In genomic region chr1:20739225-20739624, GRCh38 we compare ENCODE assay signal across 16 cellular contexts. TPM values are rescaled to one million over a fixed set of nuclear protein-coding genes. Genes with fewer than 3 reads are reported as not detected.
DNase-seq lines count a peak whose midpoint lies in the region; ATAC-seq, FAIRE-seq and TF ChIP-seq lines count a peak whose summit lies in the region.
"Had no signal": no experiment of that assay in that cellular context is flagged by ENCODE, and none has a peak within 500 bp of the region (broad histone marks: within the 10 kb centered on the region; RNA-seq: fewer than 3 reads in every experiment).

No MANE protein-coding gene starts in this region.

- H2BK120ac ChIP-seq in trophoblast cell (ENCODE audit: insufficient read depth, low read length, poor library complexity), result no peak overlapping the region

- no peak overlapping the region for H3K23ac ChIP-seq in trophoblast cell (ENCODE audit: low read length)

- H3K9me1 ChIP-seq in endothelial cell of umbilical vein (replicated peaks; ENCODE audit: control insufficient read depth, extremely low read depth, insufficient read depth, low read length), result no peaks in the 10 kb centered on the region

- H4K12ac ChIP-seq in trophoblast cell (ENCODE audit: low read depth, low read length), result no peak overlapping the region

- H3K79me2 ChIP-seq in PC-9 (ENCODE audit: low read depth), result no peaks in the 10 kb centered on the region
- H3K79me2 ChIP-seq in endothelial cell of umbilical vein (ENCODE audit: control insufficient read depth, insufficient read depth, low read length), result peaks cover 4% of the 10 kb centered on the region
- no peaks in the 10 kb centered on the region for H3K79me2 ChIP-seq in trophoblast cell (ENCODE audit: control insufficient read depth, insufficient read depth, low read length, poor library complexity)

- ATAC-seq in HG02884 (IDR thresholded peaks at IDR 0.05; ENCODE audit: unreplicated experiment) (no peak), HG02840 (IDR thresholded peaks at IDR 0.05; ENCODE audit: low FRiP score, unreplicated experiment) (no peak)
- ATAC-seq: GM12878; naive thymus-derived CD8-positive, alpha-beta T cell had no signal

- in situ Hi-C loops in Caki2 (cut with HindIII; ENCODE audit: low pct_unique_long_range_greater_than_20kb, low sequenced_read_pairs), result no loop called here

- DNase-seq in Caki2 (ENCODE audit: low read depth) (peak; percentile 41), PC-9 (no peak), endothelial cell of umbilical vein (ENCODE audit: low read depth, low spot score) (no peak), trophoblast cell (peak; percentile 30 to 91), UCSD-AML1 (lab: John Stamatoyannopoulos, UW; ENCODE audit: unreplicated experiment) (no peak)
- no peak for DNase-seq in stimulated activated CD4-positive, alpha-beta T cell treated with anti-CD3 and anti-CD28 coated beads, Interleukin-1b, Interleukin-23, amount 100 ng/mL, for 48 hours
- DNase-seq: activated CD4-positive, alpha-beta T cell treated with anti-CD3 and anti-CD28 coated beads, Interleukin-2, amount 50 U/mL, for 48 hours; activated effector memory CD4-positive, alpha-beta T cell treated with anti-CD3 and anti-CD28 coated beads, Interleukin-2, amount 50 U/mL, for 16 hours; naive thymus-derived CD8-positive, alpha-beta T cell; sigmoid colon had no signal

- intact Hi-C loops in PC-9 (cut with micrococcal nuclease; ENCODE audit: unreplicated experiment), result no loop called here
- intact Hi-C loops in endothelial cell of umbilical vein (cut with micrococcal nuclease), result no loop called here

- H4K8ac ChIP-seq in trophoblast cell (ENCODE audit: low read depth, low read length), result no peak overlapping the region

- peak; percentile 62 for FAIRE-seq in endothelial cell of umbilical vein (lab: Jason Lieb, UNC)
- FAIRE-seq: frontal cortex, GM12878, RCC 7860 had no signal

- H3K9me3 ChIP-seq in PC-9 (ENCODE audit: insufficient read depth, low read depth) (no peaks in the 10 kb centered on the region), endothelial cell of umbilical vein (replicated peaks; ENCODE audit: control insufficient read depth, insufficient read depth, low read length) (no peaks in the 10 kb centered on the region), trophoblast cell (ENCODE audit: insufficient read depth, low read depth, low read length) (no peaks in the 10 kb centered on the region)
- H3K9me3 ChIP-seq: sigmoid colon had no signal

- H3K4me1 ChIP-seq in PC-9 (replicated peaks; ENCODE audit: insufficient read depth) (peaks cover 1% of the 10 kb centered on the region), endothelial cell of umbilical vein (ENCODE audit: control insufficient read depth, extremely low read depth, insufficient read depth, low read length) (peaks cover 3% of the 10 kb centered on the region), trophoblast cell (ENCODE audit: control insufficient read depth in 1 of 2, insufficient read depth in 2 of 2, low read length in 2 of 2) (no peaks in the 10 kb centered on the region)
- H3K4me1 ChIP-seq: sigmoid colon had no signal

- BruUV-seq in PC-9 (replicated peaks; lab: Mats Ljungman, UMichigan), result no TSS peak
- no TSS peak for BruUV-seq in endothelial cell of umbilical vein (replicated peaks; lab: Mats Ljungman, UMichigan)

- WGBS in trophoblast cell (ENCODE audit: extremely low coverage, insufficient coverage, insufficient read length), result no CpG with 5 or more reads among the region's 2 CpGs

- no peak overlapping the region for H3K4ac ChIP-seq in trophoblast cell (ENCODE audit: low read depth, low read length)

- H2AK5ac ChIP-seq in trophoblast cell (ENCODE audit: low read length), result no peak overlapping the region

- POLR2A ChIA-PET in PC-9 (lab: Charles Lee; ENCODE audit: unreplicated experiment), result no interaction called here
- POLR2A ChIA-PET in endothelial cell of umbilical vein (lab: Charles Lee), result interaction anchor here (0.6 kb wide), 1 partner anchor 26 kb away, joined by 6 read pairs; no protein-coding TSS in a partner anchor

- H3K27me3 ChIP-seq in PC-9 (ENCODE audit: insufficient read depth, low read depth) (no peaks in the 10 kb centered on the region), endothelial cell of umbilical vein (ENCODE audit: control insufficient read depth in 2 of 2, insufficient read depth in 2 of 2, low read length in 2 of 2) (no peaks in the 10 kb centered on the region), trophoblast cell (ENCODE audit: insufficient read depth, low read length) (no peaks in the 10 kb centered on the region)
- H3K27me3 ChIP-seq: sigmoid colon had no signal

- peak overlapping the region; percentile 44 for H3K27ac ChIP-seq in PC-9
- H3K27ac ChIP-seq in endothelial cell of umbilical vein (ENCODE audit: insufficient read depth, low read depth, low read length), result no peak overlapping the region
- no peak overlapping the region for H3K27ac ChIP-seq in trophoblast cell (ENCODE audit: low read depth, low read length)

- no peaks in the 10 kb centered on the region for H3K79me1 ChIP-seq in trophoblast cell (ENCODE audit: low read length)

- H3K9me2 ChIP-seq in PC-9 (ENCODE audit: insufficient read depth), result no peaks in the 10 kb centered on the region

- H2AFZ ChIP-seq in PC-9 (no peak overlapping the region), endothelial cell of umbilical vein (ENCODE audit: low read depth, low read length) (no peak overlapping the region), trophoblast cell (ENCODE audit: insufficient read depth, low read length, poor library complexity) (no peak overlapping the region)

- TF ChIP-seq CTCF in PC-9 (conservative IDR thresholded peaks at IDR 0.05), result no peak
- TF ChIP-seq CTCF in endothelial cell of umbilical vein (IDR thresholded peaks at IDR 0.05; ENCODE audit: extremely low read depth in 1 of 2, insufficient read depth in 1 of 2, low read depth in 1 of 2, low read length in 2 of 2), result no peak

- H3K9ac ChIP-seq in endothelial cell of umbilical vein (replicated peaks; ENCODE audit: extremely low read depth, insufficient read depth, low read length) (no peak overlapping the region), trophoblast cell (ENCODE audit: low read length) (no peak overlapping the region)

- no peak overlapping the region for H3K14ac ChIP-seq in trophoblast cell (ENCODE audit: low read length)

- CTCF ChIA-PET in PC-9 (lab: Charles Lee) (no interaction called here), endothelial cell of umbilical vein (lab: Charles Lee) (interaction anchor here (1.2 to 2.4 kb wide), 3 partner anchors 42 to 456 kb away, joined by 3 to 12 read pairs (median 4); no protein-coding TSS in a partner anchor)

- H3F3A ChIP-seq in PC-9 (ENCODE audit: insufficient read depth, low read depth), result peaks cover 17% of the 10 kb centered on the region; the same call in 1 of the 2 replicates

- H3K36me3 ChIP-seq in PC-9 (ENCODE audit: low read depth), result 0 out of 2 replicates have a peak, but pooled peaks cover under 1% of the 10 kb centered on the region
- peaks cover 7 to 19% of the 10 kb centered on the region in 2 experiments for H3K36me3 ChIP-seq in endothelial cell of umbilical vein (ENCODE audit: control insufficient read depth in 2 of 2, extremely low read depth in 1 of 2, insufficient read depth in 2 of 2, low read length in 2 of 2)
- peaks cover 15 to 20% of the 10 kb centered on the region in 2 experiments for H3K36me3 ChIP-seq in trophoblast cell (ENCODE audit: control insufficient read depth in 1 of 2, insufficient read depth in 2 of 2, low read length in 2 of 2)

- no peaks in the 10 kb centered on the region for H4K20me1 ChIP-seq in PC-9 (ENCODE audit: insufficient read depth)
- H4K20me1 ChIP-seq in endothelial cell of umbilical vein (replicated peaks; ENCODE audit: control insufficient read depth, extremely low read depth, insufficient read depth, low read length), result no peaks in the 10 kb centered on the region

- no peak overlapping the region for H4K91ac ChIP-seq in trophoblast cell (ENCODE audit: low read depth, low read length)

- no peak for TF ChIP-seq POLR2A in endothelial cell of umbilical vein (IDR thresholded peaks at IDR 0.05; ENCODE audit: low read depth, low read length)

- dilution Hi-C loops in endothelial cell of umbilical vein (cut with MboI; ENCODE audit: extremely low pct_ligation_motif_present, low sequenced_read_pairs), result no loop called here

- H3K4me2 ChIP-seq in PC-9 (no peak overlapping the region), endothelial cell of umbilical vein (ENCODE audit: insufficient read depth, low read length) (no peak overlapping the region), trophoblast cell (ENCODE audit: low read length) (no peak overlapping the region)

- no peak overlapping the region for H3K18ac ChIP-seq in trophoblast cell (ENCODE audit: low read length)

- H3K4me3 ChIP-seq in PC-9 (no peak overlapping the region), endothelial cell of umbilical vein (replicated peaks in 1 of 3; ENCODE audit: insufficient read depth in 1 of 3, low read depth in 1 of 3, low read length in 3 of 3) (no peak overlapping the region), trophoblast cell (ENCODE audit: low read depth, low read length) (no peak overlapping the region)
- H3K4me3 ChIP-seq: GM12878, sigmoid colon had no signal

- H2BK5ac ChIP-seq in trophoblast cell (ENCODE audit: low read depth, low read length, poor library complexity), result no peak overlapping the region

- H2BK12ac ChIP-seq in trophoblast cell (ENCODE audit: low read length), result no peak overlapping the region

RNA-seq across cellular contexts. Expression of gene SH2D5, which starts 6.7 kb away (rescaled TPM):
- 9.4 and 9.8 TPM in 2 replicates for total RNA-seq in Caki2 (2014; rRNA removed; shearing (Covaris generic); ENCODE audit: low replicate concordance)
- total RNA-seq in PC-9 (2021), result 1.1 and 1.5 TPM in 2 replicates
- 1.0 and 2.4 TPM in 2 replicates for total RNA-seq in endothelial cell of umbilical vein
- 0.18 and 0.23 TPM in 2 replicates for polyA plus RNA-seq in endothelial cell of umbilical vein
- 0.13 and 0.17 TPM in 2 replicates for polyA plus RNA-seq in endothelial cell of umbilical vein (2011; cell fraction: cytosol; rRNA removed)
- polyA plus RNA-seq in endothelial cell of umbilical vein (2011; cell fraction: nucleus; rRNA removed), result 0.97 and 1.4 TPM in 2 replicates
- 0.59 and 0.84 TPM in 2 replicates for polyA plus RNA-seq in endothelial cell of umbilical vein (2012)
- polyA minus RNA-seq in endothelial cell of umbilical vein, result 0.22 and 0.28 TPM in 2 replicates
- not detected for polyA minus RNA-seq in endothelial cell of umbilical vein (2011; cell fraction: cytosol; rRNA and poly(A)+ RNA removed)
- 0.34 and 0.72 TPM in 2 replicates for polyA minus RNA-seq in endothelial cell of umbilical vein (2011; cell fraction: nucleus; rRNA and poly(A)+ RNA removed)
- 2.9 and 3.1 TPM in 2 replicates for polyA plus RNA-seq in trophoblast cell (2013)
- total RNA-seq: naive thymus-derived CD8-positive, alpha-beta T cell; subcutaneous adipose tissue had no signal
- polyA plus RNA-seq: naive thymus-derived CD8-positive, alpha-beta T cell had no signal

RNA-seq across cellular contexts. Expression of gene KIF17, which starts 21.4 kb away (rescaled TPM):
- total RNA-seq in Caki2 (2014; rRNA removed; shearing (Covaris generic); ENCODE audit: low replicate concordance), result 2.1 and 6.4 TPM in 2 replicates
- 1.2 and 1.7 TPM in 2 replicates for total RNA-seq in PC-9 (2021)
- total RNA-seq in endothelial cell of umbilical vein, result 0.72 and 1.5 TPM in 2 replicates
- polyA plus RNA-seq in endothelial cell of umbilical vein, result 1.1 and 1.3 TPM in 2 replicates
- 0.62 and 0.85 TPM in 2 replicates for polyA plus RNA-seq in endothelial cell of umbilical vein (2011; cell fraction: cytosol; rRNA removed)
- polyA plus RNA-seq in endothelial cell of umbilical vein (2011; cell fraction: nucleus; rRNA removed), result 0.42 and 0.45 TPM in 2 replicates
- 0.15 and 0.31 TPM in 2 replicates for polyA plus RNA-seq in endothelial cell of umbilical vein (2012)
- polyA minus RNA-seq in endothelial cell of umbilical vein, result 0.17 and 0.24 TPM in 2 replicates
- not detected for polyA minus RNA-seq in endothelial cell of umbilical vein (2011; cell fraction: cytosol; rRNA and poly(A)+ RNA removed)
- polyA minus RNA-seq in endothelial cell of umbilical vein (2011; cell fraction: nucleus; rRNA and poly(A)+ RNA removed), result not detected in 2 replicates
- polyA plus RNA-seq in trophoblast cell (2013), result 1.4 TPM in 2 replicates
- total RNA-seq: naive thymus-derived CD8-positive, alpha-beta T cell had no signal
- polyA plus RNA-seq: naive thymus-derived CD8-positive, alpha-beta T cell had no signal

RNA-seq across cellular contexts. Expression of gene HP1BP3, which starts 47.9 kb away (rescaled TPM):
- 192 and 242 TPM in 2 replicates for total RNA-seq in Caki2 (2014; rRNA removed; shearing (Covaris generic); ENCODE audit: low replicate concordance)
- total RNA-seq in PC-9 (2021), result 251 and 271 TPM in 2 replicates
- total RNA-seq in endothelial cell of umbilical vein, result 228 and 231 TPM in 2 replicates
- 78.1 and 87.2 TPM in 2 replicates for polyA plus RNA-seq in endothelial cell of umbilical vein
- polyA plus RNA-seq in endothelial cell of umbilical vein (2011; cell fraction: cytosol; rRNA removed), result 129 and 133 TPM in 2 replicates
- polyA plus RNA-seq in endothelial cell of umbilical vein (2011; cell fraction: nucleus; rRNA removed), result 234 and 329 TPM in 2 replicates
- 98.7 and 131 TPM in 2 replicates for polyA plus RNA-seq in endothelial cell of umbilical vein (2012)
- 78.1 and 84.7 TPM in 2 replicates for polyA minus RNA-seq in endothelial cell of umbilical vein
- polyA minus RNA-seq in endothelial cell of umbilical vein (2011; cell fraction: cytosol; rRNA and poly(A)+ RNA removed), result 105 TPM
- polyA minus RNA-seq in endothelial cell of umbilical vein (2011; cell fraction: nucleus; rRNA and poly(A)+ RNA removed), result 86.3 and 131 TPM in 2 replicates
- 118 and 125 TPM in 2 replicates for polyA plus RNA-seq in trophoblast cell (2013)

Comparison
In these comparisons a context has a peak if more than half of its experiments do, and no peak if none do; other contexts are left out.
1. DNase-seq: peak in Caki2 (single experiment) and trophoblast cell (2 of 2); none in PC-9 (0 of 2), endothelial cell of umbilical vein (single experiment), UCSD-AML1 (single experiment) and stimulated activated CD4-positive, alpha-beta T cell treated with anti-CD3 and anti-CD28 coated beads, Interleukin-1b, Interleukin-23, amount 100 ng/mL, for 48 hours (single experiment).